ENCODE assay signal across 2 cellular contexts in genomic region chr20:59578602-59579403, GRCh38.
TF ChIP-seq lines count a peak whose summit lies in the region.

No MANE protein-coding gene starts in this region.

TF ChIP-seq in GM23338, 12 proteins besides CTCF, POLR2A, EP300 and RAD21:
- TF ChIP-seq POLR2AphosphoS5 (IDR thresholded peaks at IDR 0.05; ENCODE audit: low read depth) (no peak), ETS1 (IDR thresholded peaks at IDR 0.05) (no peak), ZNF331 (CRISPR knock-in tag; IDR thresholded peaks at IDR 0.05; ENCODE audit: low read depth) (no peak), EZH2 (IDR thresholded peaks at IDR 0.05; ENCODE audit: low read depth, unreplicated experiment) (no peak), JUNB (IDR thresholded peaks at IDR 0.05; ENCODE audit: unreplicated experiment) (no peak), ZNF114 (CRISPR knock-in tag; IDR thresholded peaks at IDR 0.05) (no peak), STAT1 (IDR thresholded peaks at IDR 0.05; ENCODE audit: unreplicated experiment) (no peak), NANOG (IDR thresholded peaks at IDR 0.05; ENCODE audit: borderline replicate concordance) (no peak), REST (IDR thresholded peaks at IDR 0.05; ENCODE audit: unreplicated experiment) (no peak), EZH2phosphoT487 (IDR thresholded peaks at IDR 0.05; ENCODE audit: unreplicated experiment) (no peak), CREB1 (CRISPR knock-in tag; IDR thresholded peaks at IDR 0.05; ENCODE audit: low read depth) (no peak)
- TF ChIP-seq, protein P1, sequence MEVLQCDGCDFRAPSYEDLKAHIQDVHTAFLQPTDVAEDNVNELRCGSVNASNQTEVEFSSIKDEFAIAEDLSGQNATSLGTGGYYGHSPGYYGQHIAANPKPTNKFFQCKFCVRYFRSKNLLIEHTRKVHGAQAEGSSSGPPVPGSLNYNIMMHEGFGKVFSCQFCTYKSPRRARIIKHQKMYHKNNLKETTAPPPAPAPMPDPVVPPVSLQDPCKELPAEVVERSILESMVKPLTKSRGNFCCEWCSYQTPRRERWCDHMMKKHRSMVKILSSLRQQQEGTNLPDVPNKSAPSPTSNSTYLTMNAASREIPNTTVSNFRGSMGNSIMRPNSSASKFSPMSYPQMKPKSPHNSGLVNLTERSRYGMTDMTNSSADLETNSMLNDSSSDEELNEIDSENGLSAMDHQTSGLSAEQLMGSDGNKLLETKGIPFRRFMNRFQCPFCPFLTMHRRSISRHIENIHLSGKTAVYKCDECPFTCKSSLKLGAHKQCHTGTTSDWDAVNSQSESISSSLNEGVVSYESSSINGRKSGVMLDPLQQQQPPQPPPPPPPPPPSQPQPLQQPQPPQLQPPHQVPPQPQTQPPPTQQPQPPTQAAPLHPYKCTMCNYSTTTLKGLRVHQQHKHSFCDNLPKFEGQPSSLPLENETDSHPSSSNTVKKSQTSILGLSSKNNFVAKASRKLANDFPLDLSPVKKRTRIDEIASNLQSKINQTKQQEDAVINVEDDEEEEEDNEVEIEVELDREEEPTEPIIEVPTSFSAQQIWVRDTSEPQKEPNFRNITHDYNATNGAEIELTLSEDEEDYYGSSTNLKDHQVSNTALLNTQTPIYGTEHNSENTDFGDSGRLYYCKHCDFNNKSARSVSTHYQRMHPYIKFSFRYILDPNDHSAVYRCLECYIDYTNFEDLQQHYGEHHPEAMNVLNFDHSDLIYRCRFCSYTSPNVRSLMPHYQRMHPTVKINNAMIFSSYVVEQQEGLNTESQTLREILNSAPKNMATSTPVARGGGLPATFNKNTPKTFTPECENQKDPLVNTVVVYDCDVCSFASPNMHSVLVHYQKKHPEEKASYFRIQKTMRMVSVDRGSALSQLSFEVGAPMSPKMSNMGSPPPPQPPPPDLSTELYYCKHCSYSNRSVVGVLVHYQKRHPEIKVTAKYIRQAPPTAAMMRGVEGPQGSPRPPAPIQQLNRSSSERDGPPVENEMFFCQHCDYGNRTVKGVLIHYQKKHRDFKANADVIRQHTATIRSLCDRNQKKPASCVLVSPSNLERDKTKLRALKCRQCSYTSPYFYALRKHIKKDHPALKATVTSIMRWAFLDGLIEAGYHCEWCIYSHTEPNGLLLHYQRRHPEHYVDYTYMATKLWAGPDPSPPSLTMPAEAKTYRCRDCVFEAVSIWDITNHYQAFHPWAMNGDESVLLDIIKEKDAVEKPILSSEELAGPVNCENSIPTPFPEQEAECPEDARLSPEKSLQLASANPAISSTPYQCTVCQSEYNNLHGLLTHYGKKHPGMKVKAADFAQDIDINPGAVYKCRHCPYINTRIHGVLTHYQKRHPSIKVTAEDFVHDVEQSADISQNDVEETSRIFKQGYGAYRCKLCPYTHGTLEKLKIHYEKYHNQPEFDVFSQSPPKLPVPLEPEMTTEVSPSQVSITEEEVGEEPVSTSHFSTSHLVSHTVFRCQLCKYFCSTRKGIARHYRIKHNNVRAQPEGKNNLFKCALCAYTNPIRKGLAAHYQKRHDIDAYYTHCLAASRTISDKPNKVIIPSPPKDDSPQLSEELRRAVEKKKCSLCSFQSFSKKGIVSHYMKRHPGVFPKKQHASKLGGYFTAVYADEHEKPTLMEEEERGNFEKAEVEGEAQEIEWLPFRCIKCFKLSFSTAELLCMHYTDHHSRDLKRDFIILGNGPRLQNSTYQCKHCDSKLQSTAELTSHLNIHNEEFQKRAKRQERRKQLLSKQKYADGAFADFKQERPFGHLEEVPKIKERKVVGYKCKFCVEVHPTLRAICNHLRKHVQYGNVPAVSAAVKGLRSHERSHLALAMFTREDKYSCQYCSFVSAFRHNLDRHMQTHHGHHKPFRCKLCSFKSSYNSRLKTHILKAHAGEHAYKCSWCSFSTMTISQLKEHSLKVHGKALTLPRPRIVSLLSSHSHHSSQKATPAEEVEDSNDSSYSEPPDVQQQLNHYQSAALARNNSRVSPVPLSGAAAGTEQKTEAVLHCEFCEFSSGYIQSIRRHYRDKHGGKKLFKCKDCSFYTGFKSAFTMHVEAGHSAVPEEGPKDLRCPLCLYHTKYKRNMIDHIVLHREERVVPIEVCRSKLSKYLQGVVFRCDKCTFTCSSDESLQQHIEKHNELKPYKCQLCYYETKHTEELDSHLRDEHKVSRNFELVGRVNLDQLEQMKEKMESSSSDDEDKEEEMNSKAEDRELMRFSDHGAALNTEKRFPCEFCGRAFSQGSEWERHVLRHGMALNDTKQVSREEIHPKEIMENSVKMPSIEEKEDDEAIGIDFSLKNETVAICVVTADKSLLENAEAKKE (CRISPR knock-in tag; IDR thresholded peaks at IDR 0.05) = no peak

TF ChIP-seq in HepG2, 621 proteins besides CTCF, POLR2A, EP300 and RAD21:
- TF ChIP-seq CEBPB (IDR thresholded peaks at IDR 0.05; ENCODE audit: borderline replicate concordance, low read depth, low read length) (peak; percentile 83), YEATS2 (CRISPR knock-in tag; IDR thresholded peaks at IDR 0.05; ENCODE audit: borderline replicate concordance) (no peak), LCORL (IDR thresholded peaks at IDR 0.05) (no peak), LCORL (CRISPR knock-in tag; IDR thresholded peaks at IDR 0.05) (no peak), SALL1 (CRISPR knock-in tag; IDR thresholded peaks at IDR 0.05) (no peak), ZBTB21 (CRISPR knock-in tag; IDR thresholded peaks at IDR 0.05) (no peak)
